8 cellular contexts compared by ENCODE assay signal in the genomic region with DNA sequence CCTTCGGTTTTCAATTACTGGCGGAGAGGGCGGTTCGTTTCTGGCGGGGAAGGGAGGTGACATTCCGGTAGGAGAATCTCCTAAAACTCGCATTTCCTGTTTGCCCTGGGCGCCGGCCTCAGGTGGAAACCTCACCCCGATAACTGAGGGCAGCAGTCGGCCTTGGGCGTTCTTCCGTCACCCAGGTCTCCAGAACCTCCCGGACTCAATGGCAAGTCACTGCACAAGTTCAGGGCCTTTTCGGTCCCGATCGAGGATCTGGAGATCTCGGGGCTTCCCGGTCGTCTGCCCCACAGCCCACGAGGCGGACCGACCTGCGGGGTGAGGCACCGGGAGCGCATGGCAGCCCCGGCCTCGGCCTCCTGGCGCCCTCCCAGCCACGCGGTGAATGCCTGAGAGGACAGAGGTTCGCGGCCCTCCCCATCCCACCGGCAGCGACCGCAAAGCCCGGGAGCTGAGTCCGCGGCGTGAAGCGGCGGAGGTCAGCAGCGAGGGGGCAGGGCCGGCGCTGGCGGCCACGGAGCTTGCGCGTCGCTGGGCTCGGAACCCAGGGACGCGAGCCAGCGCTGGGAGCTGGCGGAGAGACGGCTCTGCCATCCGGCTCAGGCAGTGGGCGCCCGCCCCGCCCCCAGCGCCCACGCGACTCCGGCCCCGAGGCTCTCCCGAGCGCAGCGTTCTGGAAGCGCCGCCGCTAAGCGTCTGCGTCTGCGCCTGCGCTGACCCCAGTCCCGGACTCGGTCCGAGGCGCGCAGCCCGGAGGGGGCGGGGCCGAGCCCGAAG. TPM values are rescaled to one million over a fixed set of nuclear protein-coding genes. Genes with fewer than 3 reads are reported as not detected.
DNase-seq lines count a peak whose midpoint lies in the region; FAIRE-seq and TF ChIP-seq lines count a peak whose summit lies in the region.

No MANE protein-coding gene starts in this region.

- H3K27me3 ChIP-seq in SJCRH30 (no peaks in the 10 kb centered on the region), neuronal stem cell (ENCODE audit: control insufficient read depth in 3 of 3, insufficient read depth in 3 of 3, low read depth in 1 of 3, low read length in 3 of 3) (peaks cover 0 to 11% (median 2%) of the 10 kb centered on the region in 3 experiments), subcutaneous abdominal adipose tissue (ENCODE audit: control insufficient read depth in 5 of 5, insufficient read depth in 4 of 5, low read length in 5 of 5) (peaks cover 0 to 5% (median 0%) of the 10 kb centered on the region in 5 donors)

- peak overlapping the region; percentile 97 for H2BK5ac ChIP-seq in neuronal stem cell (ENCODE audit: low read length)

- H3K9ac ChIP-seq in neuronal stem cell (ENCODE audit: low read depth, low read length, poor library complexity) (peak overlapping the region; percentile 98), subcutaneous abdominal adipose tissue (ENCODE audit: low read length in 5 of 5) (peak overlapping the region; percentile 39 to 92 (median 90))

- peak overlapping the region; percentile 65 for H4K8ac ChIP-seq in neuronal stem cell (ENCODE audit: low read depth, low read length)

- peak overlapping the region; percentile 94 for H2BK120ac ChIP-seq in neuronal stem cell (ENCODE audit: low read depth, low read length)

- DNase-seq in ELR (ENCODE audit: low read depth) (peak; percentile 91), H54 (ENCODE audit: insufficient read length, low spot score) (peak; percentile 98), M059J (ENCODE audit: low read depth) (peak; percentile 91), SJCRH30 (peak; percentile 89 to 94), frontal cortex (ENCODE audit: low spot score in 2 of 2) (peak; percentile 96 to 97), neuronal stem cell (ENCODE audit: low spot score) (peak; percentile 92)
- DNase-seq in activated naive CD4-positive, alpha-beta T cell treated with Interleukin-2 at 50 U/mL for 16 hours, result peak; percentile 90

- H2AFZ ChIP-seq in neuronal stem cell (ENCODE audit: low read length), result peak overlapping the region; percentile 98

- peak; percentile 52 for FAIRE-seq in H54 (lab: Jason Lieb, UNC)
- no peak for FAIRE-seq in frontal cortex (lab: Jason Lieb, UNC)

- peak overlapping the region; percentile 74 for H2AK5ac ChIP-seq in neuronal stem cell (ENCODE audit: low read depth, low read length)

- peak; percentile 45; the same call in 1 of the 2 replicates for TF ChIP-seq POLR2A in H54 (IDR thresholded peaks at IDR 0.05; ENCODE audit: low read depth, low read length)

- no peak overlapping the region for H4K91ac ChIP-seq in neuronal stem cell (ENCODE audit: low read depth, low read length, poor library complexity)

- peak overlapping the region; percentile 4 for H2BK12ac ChIP-seq in neuronal stem cell (ENCODE audit: low read length)

- H3K36me3 ChIP-seq in SJCRH30 (no peaks in the 10 kb centered on the region), neuronal stem cell (replicated peaks in 1 of 2; ENCODE audit: control insufficient read depth in 2 of 2, insufficient read depth in 2 of 2, low read length in 2 of 2) (no peaks in the 10 kb centered on the region), subcutaneous abdominal adipose tissue (ENCODE audit: control insufficient read depth in 5 of 5, insufficient read depth in 5 of 5, low read length in 5 of 5) (no peaks in the 10 kb centered on the region)

- H3K4me1 ChIP-seq in SJCRH30 (no peaks in the 10 kb centered on the region), neuronal stem cell (ENCODE audit: control insufficient read depth in 2 of 2, insufficient read depth in 1 of 2, low read depth in 1 of 2, low read length in 2 of 2) (peaks cover 2 to 3% of the 10 kb centered on the region in 2 donors), subcutaneous abdominal adipose tissue (ENCODE audit: control insufficient read depth in 5 of 5, insufficient read depth in 5 of 5, low read length in 5 of 5) (peaks cover 0 to 17% (median 12%) of the 10 kb centered on the region in 5 donors)

- H3K79me1 ChIP-seq in neuronal stem cell (ENCODE audit: low read depth, low read length), result no peaks in the 10 kb centered on the region

- peak overlapping the region; percentile 100 for H3K18ac ChIP-seq in neuronal stem cell (ENCODE audit: low read length)

- H3K23ac ChIP-seq in neuronal stem cell (ENCODE audit: low read depth, low read length, poor library complexity), result peak overlapping the region; percentile 96

- H3K14ac ChIP-seq in neuronal stem cell (ENCODE audit: low read length), result no peak overlapping the region

- no CpG with 5 or more reads among the region's 84 CpGs for WGBS in neuronal stem cell (ENCODE audit: extremely low coverage in 2 of 2, insufficient read length in 2 of 2, insufficient replicate concordance in 1 of 2), 2 donors

- H3K27ac ChIP-seq in SJCRH30 (peak overlapping the region; percentile 77), neuronal stem cell (replicated peaks; ENCODE audit: low read length) (peak overlapping the region; percentile 90), subcutaneous abdominal adipose tissue (ENCODE audit: low read depth, low read length) (peak overlapping the region; percentile 96)

- H3K9me3 ChIP-seq in SJCRH30 (replicated peaks) (no peaks in the 10 kb centered on the region), neuronal stem cell (replicated peaks in 1 of 2; ENCODE audit: control insufficient read depth in 2 of 2, insufficient read depth in 1 of 2, low read depth in 1 of 2, low read length in 2 of 2) (no peaks in the 10 kb centered on the region), subcutaneous abdominal adipose tissue (ENCODE audit: control insufficient read depth in 5 of 5, low read length in 5 of 5) (no peaks in the 10 kb centered on the region)

- H2BK15ac ChIP-seq in neuronal stem cell (ENCODE audit: low read length), result peak overlapping the region; percentile 67

- H3K4ac ChIP-seq in neuronal stem cell (ENCODE audit: low read length), result peak overlapping the region; percentile 17

- H3K4me2 ChIP-seq in neuronal stem cell (ENCODE audit: insufficient read depth, low read length, poor library complexity, severe bottlenecking), result peak overlapping the region; percentile 96

- H3K4me3 ChIP-seq in SJCRH30, result peak overlapping the region; percentile 66
- H3K4me3 ChIP-seq in neuronal stem cell (ENCODE audit: low read length in 2 of 2), result peak overlapping the region; percentile 64 to 88
- peak overlapping the region; percentile 68 to 84 (median 74) for H3K4me3 ChIP-seq in subcutaneous abdominal adipose tissue (ENCODE audit: low read depth in 1 of 5, low read length in 5 of 5)

RNA-seq across cellular contexts. Expression of gene SRL, which starts 58.4 kb away (rescaled TPM):
- not detected in 2 replicates for total RNA-seq in M059J (2014; rRNA removed; shearing (Covaris generic))
- total RNA-seq in SJCRH30 (2014; rRNA removed; shearing (Covaris generic)), result 68.3 and 71.0 TPM in 2 replicates
- under 0.01 TPM for total RNA-seq in frontal cortex
- polyA plus RNA-seq in neuronal stem cell (2013, experiment 1 of 2), result 0.04 TPM
- 0.04 TPM for polyA plus RNA-seq in neuronal stem cell (2013, experiment 2 of 2)

Comparison
In these comparisons a context has a peak if more than half of its experiments do, and no peak if none do; other contexts are left out.
1. Peak in every context shown above with its lines: DNase-seq, H3K4me3 ChIP-seq and H3K27ac ChIP-seq.
2. RNA of gene SRL, which starts 58.4 kb away (total RNA-seq): 68.3 to 71.0 TPM in SJCRH30; not detected in M059J and under 0.01 TPM in frontal cortex (single experiment); every median in the first group is over 10 times any median in the second.